Comparison of ENCODE assay signal across 8 cellular contexts in the genomic region with DNA sequence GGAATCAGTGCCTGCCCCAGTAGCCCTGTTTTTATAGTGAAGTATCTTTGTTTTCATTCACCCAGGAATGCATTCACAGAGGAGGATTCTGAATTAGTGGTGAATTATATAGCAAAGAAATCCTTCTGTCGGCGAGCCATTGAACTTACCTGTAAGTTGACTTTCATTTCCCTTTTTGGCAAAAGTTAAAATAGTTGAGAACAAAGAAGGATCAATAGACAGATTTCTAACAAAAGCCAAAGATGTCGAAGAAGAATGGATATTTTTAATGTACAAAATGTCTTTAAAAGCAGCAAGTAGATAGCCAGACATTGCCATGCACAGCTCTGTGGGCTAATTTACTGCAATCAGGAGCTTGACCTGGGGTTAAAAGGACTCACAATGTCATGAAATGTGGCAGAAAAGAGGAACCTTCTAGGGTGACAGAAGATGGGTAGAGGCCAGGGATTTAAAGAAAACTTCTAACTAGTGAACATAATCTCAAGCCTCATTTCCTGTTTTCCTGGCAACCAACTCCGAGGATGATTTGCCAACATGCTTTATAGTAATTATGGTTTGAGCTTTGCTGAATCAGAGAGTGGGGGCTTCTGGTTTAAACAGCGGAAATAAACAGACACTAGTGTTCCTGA. TPM values are rescaled to one million over a fixed set of nuclear protein-coding genes. Genes with fewer than 3 reads are reported as not detected.
DNase-seq lines count a peak whose midpoint lies in the region; ATAC-seq and TF ChIP-seq lines count a peak whose summit lies in the region.
"Had no signal": no experiment of that assay in that cellular context is flagged by ENCODE, and none has a peak within 500 bp of the region (broad histone marks: within the 10 kb centered on the region; RNA-seq: fewer than 3 reads in every experiment).

No MANE protein-coding gene starts in this region.

- POLR2A ChIA-PET in activated CD4-positive, alpha-beta memory T cell treated with anti-CD3 and anti-CD28 coated beads, Interleukin-2, amount 10 ng/mL, durations not matched to agents 7 days and 5 days (lab: Charles Lee), result no interaction called here

- ATAC-seq in GM21447 (IDR thresholded peaks at IDR 0.05; ENCODE audit: unreplicated experiment), result peak; percentile 54

- H3K4me3 ChIP-seq in NB4 (ENCODE audit: low read depth, low read length), result no peak overlapping the region
- H3K4me3 ChIP-seq in cardiac fibroblast (replicated peaks in 1 of 2; ENCODE audit: low read depth in 2 of 2, low read length in 2 of 2), result no peak overlapping the region
- H3K4me3 ChIP-seq: testis had no signal

- TF ChIP-seq CTCF in NB4 (IDR thresholded peaks at IDR 0.05; ENCODE audit: low read depth, low read length) (no peak), cardiac fibroblast (IDR thresholded peaks at IDR 0.05; ENCODE audit: low read depth, low read length) (no peak)

- peaks cover 5% of the 10 kb centered on the region for H3K4me1 Mint-ChIP-seq in activated CD4-positive, alpha-beta memory T cell treated with anti-CD3 and anti-CD28 coated beads, Interleukin-2, amount 10 ng/mL, durations not matched to agents 7 days and 5 days

- no peaks in the 10 kb centered on the region for H3K36me3 Mint-ChIP-seq in activated CD4-positive, alpha-beta memory T cell treated with anti-CD3 and anti-CD28 coated beads, Interleukin-2, amount 10 ng/mL, durations not matched to agents 7 days and 5 days (ENCODE audit: low read depth)

- CTCF ChIA-PET in activated CD4-positive, alpha-beta memory T cell treated with anti-CD3 and anti-CD28 coated beads, Interleukin-2, amount 10 ng/mL, durations not matched to agents 7 days and 5 days (lab: Charles Lee), result no interaction called here

- H3K27ac Mint-ChIP-seq in activated CD4-positive, alpha-beta memory T cell treated with anti-CD3 and anti-CD28 coated beads, Interleukin-2, amount 10 ng/mL, durations not matched to agents 7 days and 5 days, result no peak overlapping the region

- H3K4me3 Mint-ChIP-seq in activated CD4-positive, alpha-beta memory T cell treated with anti-CD3 and anti-CD28 coated beads, Interleukin-2, amount 10 ng/mL, durations not matched to agents 7 days and 5 days, result no peak overlapping the region

- no peaks in the 10 kb centered on the region for H3K27me3 Mint-ChIP-seq in activated CD4-positive, alpha-beta memory T cell treated with anti-CD3 and anti-CD28 coated beads, Interleukin-2, amount 10 ng/mL, durations not matched to agents 7 days and 5 days

- H3K9me3 Mint-ChIP-seq in activated CD4-positive, alpha-beta memory T cell treated with anti-CD3 and anti-CD28 coated beads, Interleukin-2, amount 10 ng/mL, durations not matched to agents 7 days and 5 days, result no peaks in the 10 kb centered on the region

- DNase-seq in NB4 (ENCODE audit: low read depth) (peak; percentile 95), cardiac fibroblast (ENCODE audit: low read depth in 2 of 2) (peak; percentile 12 to 53), pulmonary artery endothelial cell (ENCODE audit: low read depth, low spot score) (peak; percentile 15), mesenteric fat pad (ENCODE audit: low spot score) (no peak), T-helper 9 cell (no peak)
- no peak for DNase-seq in activated CD4-positive, alpha-beta memory T cell treated with anti-CD3 and anti-CD28 coated beads, Interleukin-2, amount 10 ng/mL, durations not matched to agents 7 days and 5 days
- DNase-seq: testis had no signal

- TF ChIP-seq POLR2A in NB4 (IDR thresholded peaks at IDR 0.05; ENCODE audit: extremely low read depth, insufficient read length), result no peak

RNA-seq across cellular contexts. Expression of a gene that starts 53.8 kb away (rescaled TPM):
- total RNA-seq in pulmonary artery endothelial cell, result 30.2 and 42.8 TPM in 2 replicates
- 25.2 TPM for total RNA-seq in mesenteric fat pad
- 10 to 100 TPM; 23.8 to 24.0 TPM for total RNA-seq in activated CD4-positive, alpha-beta memory T cell treated with anti-CD3 and anti-CD28 coated beads, Interleukin-2, amount 10 ng/mL, durations not matched to agents 7 days and 5 days

Comparison
In these comparisons a context has a peak if more than half of its experiments do, and no peak if none do; other contexts are left out.
1. DNase-seq: peak in NB4 (single experiment), cardiac fibroblast (2 of 2) and pulmonary artery endothelial cell (single experiment); none in mesenteric fat pad (single experiment), activated CD4-positive, alpha-beta memory T cell treated with anti-CD3 and anti-CD28 coated beads, Interleukin-2, amount 10 ng/mL, durations not matched to agents 7 days and 5 days (single experiment) and T-helper 9 cell (single experiment).